ENCODE assay signal across 21 cellular contexts in the genomic region with DNA sequence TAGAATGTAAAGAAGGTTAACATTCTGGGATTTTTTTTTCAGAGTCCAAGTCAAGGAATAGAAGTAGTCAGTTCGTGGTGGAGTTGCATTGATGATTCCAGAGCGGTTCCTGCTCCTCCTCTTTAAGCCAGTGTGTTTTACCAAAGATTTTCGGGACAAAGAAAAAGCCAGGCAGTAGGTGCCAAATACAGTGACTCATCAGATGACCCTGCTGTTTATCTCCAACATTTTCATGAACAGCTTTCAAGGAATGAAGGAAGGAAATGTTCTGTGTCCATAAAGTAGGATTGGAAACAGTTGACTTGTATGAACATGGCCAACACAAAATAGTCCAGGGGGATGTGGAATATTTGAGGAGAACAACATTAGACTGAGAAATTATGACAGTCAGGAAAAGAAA.
DNase-seq lines count a peak whose midpoint lies in the region; ATAC-seq, FAIRE-seq and TF ChIP-seq lines count a peak whose summit lies in the region.
"Had no signal": no experiment of that assay in that cellular context is flagged by ENCODE, and none has a peak within 500 bp of the region (broad histone marks: within the 10 kb centered on the region; RNA-seq: fewer than 3 reads in every experiment).

No MANE protein-coding gene starts in this region.

- H3K4me3 ChIP-seq in K562 (no peak overlapping the region), psoas muscle (no peak overlapping the region)
- H3K4me3 ChIP-seq: PC-9, upper lobe of left lung had no signal

- intact Hi-C loops in K562 (cut with micrococcal nuclease) (no loop called here), psoas muscle (cut with DNase I) (no loop called here)
- intact Hi-C loops in activated CD4-positive, alpha-beta T cell treated with anti-CD3 and anti-CD28 coated beads, Interleukin-2, amount 10 ng/mL, durations not matched to agents 24 days and 14 days (cut with micrococcal nuclease), result no loop called here

- no peaks in the 10 kb centered on the region for H3K9me3 ChIP-seq in K562 (replicated peaks; ENCODE audit: control insufficient read depth, insufficient read depth, low read depth, low read length)
- no peaks in the 10 kb centered on the region for H3K9me3 ChIP-seq in psoas muscle
- H3K9me3 ChIP-seq: upper lobe of left lung had no signal

- TF ChIP-seq CTCF in HFFc6 (IDR thresholded peaks at IDR 0.05), result no peak
- TF ChIP-seq CTCF in K562 (IDR thresholded peaks at IDR 0.05 in 2 of 3, conservative IDR thresholded peaks at IDR 0.05 in 1 of 3; ENCODE audit: insufficient read depth in 2 of 3, low read depth in 1 of 3, low read length in 3 of 3), result no peak
- TF ChIP-seq CTCF in psoas muscle (IDR thresholded peaks at IDR 0.05), result no peak

- H3K27ac ChIP-seq in K562 (ENCODE audit: extremely low read depth, low read depth, low read length), result no peak overlapping the region
- no peak overlapping the region for H3K27ac ChIP-seq in psoas muscle
- H3K27ac ChIP-seq: PC-9, upper lobe of left lung had no signal

- no peak for ATAC-seq in K562
- no peak for ATAC-seq in psoas muscle
- ATAC-seq: natural killer cell; stimulated activated naive CD8-positive, alpha-beta T cell treated with anti-CD3 and anti-CD28 coated beads, Interleukin-15, Interleukin-2, amounts not matched to agents 100 U/mL and 50 U/mL, for 24 hours had no signal

- H3K4me1 Mint-ChIP-seq in HFFc6 (ENCODE audit: low read depth), result peaks cover 24% of the 10 kb centered on the region
- H3K4me1 Mint-ChIP-seq in activated CD4-positive, alpha-beta T cell treated with anti-CD3 and anti-CD28 coated beads, Interleukin-2, amount 10 ng/mL, durations not matched to agents 24 days and 14 days, result no peaks in the 10 kb centered on the region
- H3K4me1 Mint-ChIP-seq: H9, natural killer cell had no signal

- peaks cover 2% of the 10 kb centered on the region for H3K27me3 Mint-ChIP-seq in HFFc6 (ENCODE audit: insufficient read depth)
- peaks cover 11% of the 10 kb centered on the region for H3K27me3 Mint-ChIP-seq in activated CD4-positive, alpha-beta T cell treated with anti-CD3 and anti-CD28 coated beads, Interleukin-2, amount 10 ng/mL, durations not matched to agents 24 days and 14 days
- H3K27me3 Mint-ChIP-seq: activated naive CD8-positive, alpha-beta T cell had no signal

- H2AFZ ChIP-seq in K562 (ENCODE audit: low read depth, low read length), result no peak overlapping the region
- H2AFZ ChIP-seq: PC-9 had no signal

- peak overlapping the region; percentile 67 for H3K4me3 Mint-ChIP-seq in HFFc6
- no peak overlapping the region for H3K4me3 Mint-ChIP-seq in activated CD4-positive, alpha-beta T cell treated with anti-CD3 and anti-CD28 coated beads, Interleukin-2, amount 10 ng/mL, durations not matched to agents 24 days and 14 days
- H3K4me3 Mint-ChIP-seq: activated naive CD8-positive, alpha-beta T cell; H9; natural killer cell had no signal

- H3K4me2 ChIP-seq in K562 (ENCODE audit: insufficient read depth, low read length), result no peak overlapping the region
- H3K4me2 ChIP-seq: PC-9 had no signal

- no peak for TF ChIP-seq POLR2A in K562 (conservative IDR thresholded peaks at IDR 0.05)

- H3K9me3 Mint-ChIP-seq in HFFc6, result no peaks in the 10 kb centered on the region
- no peaks in the 10 kb centered on the region for H3K9me3 Mint-ChIP-seq in activated CD4-positive, alpha-beta T cell treated with anti-CD3 and anti-CD28 coated beads, Interleukin-2, amount 10 ng/mL, durations not matched to agents 24 days and 14 days
- H3K9me3 Mint-ChIP-seq: H9, natural killer cell had no signal

- CTCF ChIA-PET in K562 (lab: Yijun Ruan, JAX; ENCODE audit: low intra/inter-chr PET ratio), result no interaction called here

- H3K36me3 Mint-ChIP-seq in HFFc6 (ENCODE audit: low read depth), result no peaks in the 10 kb centered on the region
- no peaks in the 10 kb centered on the region for H3K36me3 Mint-ChIP-seq in activated CD4-positive, alpha-beta T cell treated with anti-CD3 and anti-CD28 coated beads, Interleukin-2, amount 10 ng/mL, durations not matched to agents 24 days and 14 days (ENCODE audit: low read depth)
- H3K36me3 Mint-ChIP-seq: activated naive CD8-positive, alpha-beta T cell; natural killer cell had no signal

- no TSS peak for BruUV-seq in K562 (replicated peaks; lab: Mats Ljungman, UMichigan)

- peak; percentile 38 for DNase-seq in AG08395 (ENCODE audit: low spot score)
- peak; percentile 38 for DNase-seq in HFFc6
- DNase-seq in K562 (ENCODE audit: extremely low read depth in 1 of 4, low spot score in 3 of 4), result no peak
- peak; percentile 36 for DNase-seq in iris pigment epithelial cell (ENCODE audit: low read depth)
- no peak for DNase-seq in activated CD4-positive, alpha-beta T cell treated with anti-CD3 and anti-CD28 coated beads, Interleukin-2, amount 10 ng/mL, durations not matched to agents 24 days and 14 days
- DNase-seq in activated T-cell treated with anti-CD3 and anti-CD28 coated beads for 4 hours, result no peak
- no peak for DNase-seq in amygdala (lab: John Stamatoyannopoulos, UW)
- no peak for DNase-seq in psoas muscle
- DNase-seq: ACHN; activated CD4-positive, alpha-beta T cell treated with anti-CD3 and anti-CD28 coated beads, Interleukin-2, amount 50 U/mL, for 4 hours; activated T-cell treated with anti-CD3 and anti-CD28 coated beads, Interleukin-2, amount 50 U/mL, for 48 hours; cerebellar nuclear complex; H9; natural killer cell; NCI-H2081 treated with DMSO at 0.1 percent for 48 hours; PC-9; stimulated activated CD4-positive, alpha-beta T cell treated with anti-CD3 and anti-CD28 coated beads, Interleukin-12 subunit alpha, Interleukin-12 subunit beta, amount 100 ng/mL, for 4 hours; stimulated activated naive CD8-positive, alpha-beta T cell treated with anti-CD3 and anti-CD28 coated beads, Interleukin-15, Interleukin-2, amounts not matched to agents 100 U/mL and 50 U/mL, for 24 hours; upper lobe of left lung had no signal

- WGBS in K562 (ENCODE audit: insufficient coverage, low coverage, missing lambda C conversion rate), result 0% methylated on average over 2 of the region's 3 CpGs
- 18 to 24% (median 20%) methylated on average over 3 of the region's 3 CpGs for WGBS in psoas muscle, 3 donors

- no peaks in the 10 kb centered on the region for H4K20me1 ChIP-seq in K562 (replicated peaks; ENCODE audit: control insufficient read depth, insufficient read depth, low read length)

- H3K27ac Mint-ChIP-seq in HFFc6, result peak overlapping the region; percentile 22; the same call in 1 of the 2 replicates
- H3K27ac Mint-ChIP-seq in activated CD4-positive, alpha-beta T cell treated with anti-CD3 and anti-CD28 coated beads, Interleukin-2, amount 10 ng/mL, durations not matched to agents 24 days and 14 days, result no peak overlapping the region
- H3K27ac Mint-ChIP-seq: activated naive CD8-positive, alpha-beta T cell; H9; natural killer cell; progenitor cell of endocrine pancreas had no signal

- TF ChIP-seq EP300 in K562 (IDR thresholded peaks at IDR 0.05; ENCODE audit: low read length), result no peak

- H3K27me3 ChIP-seq in K562 (ENCODE audit: control insufficient read depth in 2 of 2, insufficient read depth in 2 of 2, low read length in 2 of 2) (no peaks in the 10 kb centered on the region; a peak in 2 of 5 replicates), psoas muscle (ENCODE audit: insufficient read depth in 3 of 3, low read length in 2 of 3) (peaks cover 0 to 4% (median 0%) of the 10 kb centered on the region in 3 donors)
- H3K27me3 ChIP-seq: upper lobe of left lung had no signal

- FAIRE-seq in K562 (lab: Jason Lieb, UNC), result no peak

- H3K9ac ChIP-seq in K562 (ENCODE audit: insufficient read depth in 1 of 2, low read depth in 2 of 2, low read length in 2 of 2), result no peak overlapping the region

- in situ Hi-C loops in K562 (cut with MboI), result no loop called here

- no peaks in the 10 kb centered on the region for H3K4me1 ChIP-seq in K562 (replicated peaks in 1 of 2; ENCODE audit: control insufficient read depth in 2 of 2, insufficient read depth in 2 of 2, low read length in 2 of 2)
- H3K4me1 ChIP-seq in psoas muscle, result no peaks in the 10 kb centered on the region
- H3K4me1 ChIP-seq: upper lobe of left lung had no signal

- H3K79me2 ChIP-seq in K562 (ENCODE audit: control insufficient read depth, insufficient read depth, low read length), result no peaks in the 10 kb centered on the region

- no peaks in the 10 kb centered on the region for H3K36me3 ChIP-seq in K562 (ENCODE audit: control insufficient read depth, insufficient read depth, low read length)
- H3K36me3 ChIP-seq in psoas muscle (ENCODE audit: insufficient read depth in 1 of 2, low read depth in 1 of 2), result no peaks in the 10 kb centered on the region
- H3K36me3 ChIP-seq: upper lobe of left lung had no signal

- POLR2A ChIA-PET in K562 (lab: Yijun Ruan, JAX), result interaction anchor here (0.7 kb wide), 1 partner anchor 562 kb away, joined by 3 read pairs; no protein-coding TSS in a partner anchor

- no peaks in the 10 kb centered on the region for H3K9me1 ChIP-seq in K562 (ENCODE audit: control insufficient read depth, insufficient read depth, low read length)

- no peak for TF ChIP-seq RAD21 in K562 (CRISPR knock-in tag; conservative IDR thresholded peaks at IDR 0.05 in 1 of 2, IDR thresholded peaks at IDR 0.05 in 1 of 2)

TF ChIP-seq in K562, 482 proteins besides CTCF, POLR2A, EP300 and RAD21 (continues in another document):
- TF ChIP-seq, protein P1, sequence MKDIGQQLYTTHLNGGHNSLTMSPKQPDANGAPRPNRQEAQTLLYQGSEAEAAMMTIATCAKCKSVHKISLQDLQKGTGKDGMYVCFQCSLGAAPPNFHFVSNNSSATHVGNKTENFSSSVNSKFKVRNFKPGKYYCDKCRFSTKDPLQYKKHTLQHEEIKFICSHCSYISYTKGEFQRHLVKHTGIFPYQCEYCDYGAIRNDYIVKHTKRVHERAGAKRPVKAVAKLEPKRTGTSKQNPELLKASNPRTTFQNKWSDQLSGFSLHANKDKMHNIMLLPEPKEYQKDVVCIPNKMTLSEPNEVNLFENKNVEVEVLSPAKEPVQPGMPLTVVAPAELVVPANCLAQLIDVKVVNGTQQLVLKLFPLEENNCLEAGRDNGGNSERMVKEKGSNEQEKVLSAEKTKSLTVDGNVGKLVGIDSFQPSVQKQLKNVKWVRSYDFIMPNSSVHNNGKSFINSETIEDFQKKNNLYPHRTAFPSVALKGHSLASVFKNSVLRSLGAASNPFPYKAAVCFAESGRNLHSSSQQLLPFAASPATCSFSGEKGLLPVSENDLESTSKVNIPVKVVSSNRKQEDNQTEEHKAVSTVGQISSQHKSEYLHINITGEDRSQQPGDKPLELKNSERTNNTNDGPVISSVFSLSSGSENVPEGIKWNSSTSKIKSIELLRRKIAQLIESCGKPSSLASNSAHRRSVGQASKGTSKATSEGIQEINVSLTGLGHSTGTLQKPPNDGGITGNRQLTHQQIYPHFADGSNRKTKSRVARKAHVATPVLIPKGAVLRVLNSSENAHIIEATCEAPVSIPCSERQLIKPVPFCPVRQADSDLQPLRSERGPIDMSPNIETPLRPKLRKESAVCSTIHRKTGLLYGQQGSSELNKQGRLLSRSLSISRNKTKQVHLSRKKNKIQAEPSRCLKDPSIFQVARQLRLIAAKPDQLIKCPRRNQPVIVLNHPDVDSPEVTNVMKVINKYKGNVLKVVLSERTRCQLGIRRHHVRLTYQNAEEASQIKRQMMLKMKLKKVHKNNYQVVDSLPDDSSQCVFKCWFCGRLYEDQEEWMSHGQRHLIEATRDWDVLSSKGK (CRISPR knock-in tag; IDR thresholded peaks at IDR 0.05), result no peak
- TF ChIP-seq HNRNPL (IDR thresholded peaks at IDR 0.05; ENCODE audit: low read depth, low read length) (no peak), ZNF584 (CRISPR knock-in tag; IDR thresholded peaks at IDR 0.05; ENCODE audit: low read depth) (no peak)

Comparison
In these comparisons a context has a peak if more than half of its experiments do, and no peak if none do; other contexts are left out.
1. DNase-seq: peak in AG08395 (single experiment), HFFc6 (single experiment) and iris pigment epithelial cell (single experiment); none in K562 (0 of 4), activated CD4-positive, alpha-beta T cell treated with anti-CD3 and anti-CD28 coated beads, Interleukin-2, amount 10 ng/mL, durations not matched to agents 24 days and 14 days (single experiment), activated T-cell treated with anti-CD3 and anti-CD28 coated beads for 4 hours (single experiment), amygdala (0 of 56) and psoas muscle (0 of 2).